Comparison of ENCODE assay signal across 1 cellular context in genomic region chr13:44117351-44117750, GRCh38.
TF ChIP-seq lines count a peak whose summit lies in the region.

No MANE protein-coding gene starts in this region.

TF ChIP-seq in IMR-90, 13 proteins besides CTCF, POLR2A, EP300 and RAD21 (continued from another document):
- TF ChIP-seq BHLHE40 (IDR thresholded peaks at IDR 0.05; ENCODE audit: low read depth, low read length) (no peak), RFX5 (IDR thresholded peaks at IDR 0.05; ENCODE audit: low read depth, low read length) (no peak), CHD1 (IDR thresholded peaks at IDR 0.05; ENCODE audit: low read depth, low read length) (no peak), FOS (IDR thresholded peaks at IDR 0.05; ENCODE audit: low read depth, low read length) (no peak), CEBPB (IDR thresholded peaks at IDR 0.05; ENCODE audit: low read depth, low read length) (no peak), RCOR1 (IDR thresholded peaks at IDR 0.05; ENCODE audit: insufficient replicate concordance, low read length) (no peak), NFE2L2 (IDR thresholded peaks at IDR 0.05; ENCODE audit: low read depth, low read length) (no peak)
- TF ChIP-seq, protein P1, sequence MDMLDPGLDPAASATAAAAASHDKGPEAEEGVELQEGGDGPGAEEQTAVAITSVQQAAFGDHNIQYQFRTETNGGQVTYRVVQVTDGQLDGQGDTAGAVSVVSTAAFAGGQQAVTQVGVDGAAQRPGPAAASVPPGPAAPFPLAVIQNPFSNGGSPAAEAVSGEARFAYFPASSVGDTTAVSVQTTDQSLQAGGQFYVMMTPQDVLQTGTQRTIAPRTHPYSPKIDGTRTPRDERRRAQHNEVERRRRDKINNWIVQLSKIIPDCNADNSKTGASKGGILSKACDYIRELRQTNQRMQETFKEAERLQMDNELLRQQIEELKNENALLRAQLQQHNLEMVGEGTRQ (IDR thresholded peaks at IDR 0.05; ENCODE audit: low read depth, low read length), result no peak
